11 cellular contexts compared by ENCODE assay signal in genomic region chr17:70344356-70345060, GRCh38.
DNase-seq lines count a peak whose midpoint lies in the region; ATAC-seq and TF ChIP-seq lines count a peak whose summit lies in the region.
"Had no signal": no experiment of that assay in that cellular context is flagged by ENCODE, and none has a peak within 500 bp of the region (broad histone marks: within the 10 kb centered on the region; RNA-seq: fewer than 3 reads in every experiment).

No MANE protein-coding gene starts in this region.

- no peak overlapping the region for H4K91ac ChIP-seq in mesenchymal stem cell (ENCODE audit: low read length)

- H2BK15ac ChIP-seq in mesenchymal stem cell (ENCODE audit: low read depth, poor library complexity, severe bottlenecking): no peak overlapping the region

- H3K4me2 ChIP-seq in mesenchymal stem cell (ENCODE audit: low read length, poor library complexity, severe bottlenecking): no peak overlapping the region

- H3K4me3 ChIP-seq in heart right ventricle: peak overlapping the region in 7 of 10 donors; percentile 2 to 43 (median 31)
- H3K4me3 ChIP-seq in mesenchymal stem cell (ENCODE audit: insufficient read depth in 1 of 2, low read depth in 1 of 2, low read length in 2 of 2): peak overlapping the region in 1 of 2 experiments; percentile 68
- peak overlapping the region; percentile 32 for H3K4me3 ChIP-seq in upper lobe of right lung
- no peak overlapping the region for H3K4me3 ChIP-seq in body of pancreas

- no peak overlapping the region for H2BK120ac ChIP-seq in mesenchymal stem cell (ENCODE audit: low read depth, low read length)

- peak overlapping the region; percentile 37 for H3K4me3 Mint-ChIP-seq in activated naive CD8-positive, alpha-beta T cell treated with anti-CD3 and anti-CD28 coated beads, Interleukin-2, amount 50 U/mL, for 24 hours

- H4K8ac ChIP-seq in mesenchymal stem cell (ENCODE audit: low read length): no peak overlapping the region

- H3K18ac ChIP-seq in mesenchymal stem cell (ENCODE audit: low read depth in 1 of 2, low read length in 2 of 2): no peak overlapping the region

- no peaks in the 10 kb centered on the region for H3K9me3 ChIP-seq in heart right ventricle
- H3K9me3 ChIP-seq in mesenchymal stem cell (ENCODE audit: control insufficient read depth, low read length): no peaks in the 10 kb centered on the region
- no peaks in the 10 kb centered on the region for H3K9me3 ChIP-seq in upper lobe of right lung
- no peaks in the 10 kb centered on the region for H3K9me3 ChIP-seq in body of pancreas
- H3K9me3 ChIP-seq: Caco-2 had no signal

- no peak overlapping the region for H3K4ac ChIP-seq in mesenchymal stem cell (ENCODE audit: low read depth in 1 of 2, low read length in 2 of 2)

- no peaks in the 10 kb centered on the region for H3K27me3 Mint-ChIP-seq in activated naive CD8-positive, alpha-beta T cell treated with anti-CD3 and anti-CD28 coated beads, Interleukin-2, amount 50 U/mL, for 24 hours

- WGBS in heart right ventricle, 2 donors: 27 to 54% methylated on average over 6 of the region's 6 CpGs
- WGBS in mesenchymal stem cell: 27% methylated on average over 4 of the region's 6 CpGs
- WGBS in body of pancreas, 2 donors: 4 to 7% methylated on average over 6 of the region's 6 CpGs

- no peak overlapping the region for H2AFZ ChIP-seq in mesenchymal stem cell (ENCODE audit: low read depth, low read length)

- DNase-seq in heart right ventricle (no peak), Right ventricle myocardium inferior (ENCODE audit: missing footprints) (no peak), mesenchymal stem cell (peak; percentile 78), upper lobe of right lung (no peak), DMS153 (lab: John Stamatoyannopoulos, UW) (no peak), body of pancreas (no peak)
- no peak for DNase-seq in activated naive CD8-positive, alpha-beta T cell treated with anti-CD3 and anti-CD28 coated beads, Interleukin-2, amount 50 U/mL, for 24 hours
- DNase-seq: Caco-2, NCI-H2107, T-helper 9 cell had no signal

- no peak overlapping the region for H2BK5ac ChIP-seq in mesenchymal stem cell (ENCODE audit: low read depth, low read length, poor library complexity, severe bottlenecking)

- no peaks in the 10 kb centered on the region for H3K27me3 ChIP-seq in heart right ventricle
- no peaks in the 10 kb centered on the region for H3K27me3 ChIP-seq in mesenchymal stem cell (ENCODE audit: control insufficient read depth in 1 of 2, insufficient read depth in 1 of 2, low read length in 2 of 2)
- no peaks in the 10 kb centered on the region for H3K27me3 ChIP-seq in upper lobe of right lung
- no peaks in the 10 kb centered on the region for H3K27me3 ChIP-seq in body of pancreas

- no peak overlapping the region for H2BK12ac ChIP-seq in mesenchymal stem cell (ENCODE audit: low read length in 2 of 2)

- no peak for TF ChIP-seq CTCF in heart right ventricle (IDR thresholded peaks at IDR 0.05)
- TF ChIP-seq CTCF in upper lobe of right lung (IDR thresholded peaks at IDR 0.05): no peak
- no peak for TF ChIP-seq CTCF in body of pancreas (IDR thresholded peaks at IDR 0.05)

- no peaks in the 10 kb centered on the region for H3K79me1 ChIP-seq in mesenchymal stem cell (replicated peaks; ENCODE audit: low read length, poor library complexity, severe bottlenecking)

- H3K14ac ChIP-seq in mesenchymal stem cell (ENCODE audit: low read length in 2 of 2): no peak overlapping the region

- H3K4me1 Mint-ChIP-seq in activated naive CD8-positive, alpha-beta T cell treated with anti-CD3 and anti-CD28 coated beads, Interleukin-2, amount 50 U/mL, for 24 hours: peaks cover 14% of the 10 kb centered on the region

- H2AK5ac ChIP-seq in mesenchymal stem cell (ENCODE audit: low read length, severe bottlenecking): no peak overlapping the region

- H3K27ac Mint-ChIP-seq in activated naive CD8-positive, alpha-beta T cell treated with anti-CD3 and anti-CD28 coated beads, Interleukin-2, amount 50 U/mL, for 24 hours: peak overlapping the region; percentile 55

- H3K4me1 ChIP-seq in heart right ventricle: peaks cover 0 to 17% (median 3%) of the 10 kb centered on the region in 9 donors
- no peaks in the 10 kb centered on the region for H3K4me1 ChIP-seq in mesenchymal stem cell (ENCODE audit: control insufficient read depth, insufficient read depth, low read depth, low read length)
- peaks cover 11% of the 10 kb centered on the region for H3K4me1 ChIP-seq in upper lobe of right lung
- H3K4me1 ChIP-seq in body of pancreas: peaks cover 5% of the 10 kb centered on the region

- intact Hi-C loops in heart right ventricle (cut with DNase I) (no loop called here), Right ventricle myocardium inferior (cut with DNase I) (no loop called here), upper lobe of right lung (cut with DNase I) (no loop called here), body of pancreas (cut with DNase I) (no loop called here)

- peak overlapping the region; percentile 85 for H3K9ac ChIP-seq in mesenchymal stem cell (ENCODE audit: low read length)

- TF ChIP-seq POLR2A in body of pancreas (IDR thresholded peaks at IDR 0.05): no peak

- H3K23ac ChIP-seq in mesenchymal stem cell (ENCODE audit: low read length in 2 of 2): no peak overlapping the region

- H3K36me3 ChIP-seq in heart right ventricle: no peaks in the 10 kb centered on the region
- no peaks in the 10 kb centered on the region for H3K36me3 ChIP-seq in mesenchymal stem cell (ENCODE audit: control insufficient read depth in 1 of 2, insufficient read depth in 2 of 2, low read depth in 1 of 2, low read length in 2 of 2)
- no peaks in the 10 kb centered on the region for H3K36me3 ChIP-seq in upper lobe of right lung
- no peaks in the 10 kb centered on the region for H3K36me3 ChIP-seq in body of pancreas (replicated peaks in 1 of 2; ENCODE audit: insufficient read depth in 1 of 2, low read depth in 2 of 2)

- H3K9me3 Mint-ChIP-seq in activated naive CD8-positive, alpha-beta T cell treated with anti-CD3 and anti-CD28 coated beads, Interleukin-2, amount 50 U/mL, for 24 hours: no peaks in the 10 kb centered on the region

- H3K27ac ChIP-seq in heart right ventricle: peak overlapping the region in 1 of 10 donors; percentile 70
- no peak overlapping the region for H3K27ac ChIP-seq in mesenchymal stem cell (ENCODE audit: low read length, poor library complexity, severe bottlenecking)
- peak overlapping the region; percentile 32 for H3K27ac ChIP-seq in upper lobe of right lung
- peak overlapping the region in 1 of 4 donors; percentile 23 for H3K27ac ChIP-seq in body of pancreas

- ATAC-seq in heart right ventricle (no peak), Right ventricle myocardium inferior (no peak), upper lobe of right lung (no peak), HG03439 (IDR thresholded peaks at IDR 0.05; ENCODE audit: unreplicated experiment) (no peak), body of pancreas (no peak)
- ATAC-seq in activated naive CD8-positive, alpha-beta T cell treated with anti-CD3 and anti-CD28 coated beads, Interleukin-2, amount 50 U/mL, for 24 hours: no peak

- H3K36me3 Mint-ChIP-seq in activated naive CD8-positive, alpha-beta T cell treated with anti-CD3 and anti-CD28 coated beads, Interleukin-2, amount 50 U/mL, for 24 hours (ENCODE audit: low read depth): no peaks in the 10 kb centered on the region

Comparison
In these comparisons a context has a peak if more than half of its experiments do, and no peak if none do; other contexts are left out.
1. H3K4me3 ChIP-seq: peak in heart right ventricle (7 of 10) and upper lobe of right lung (single experiment); none in body of pancreas (0 of 2).